ENCODE assay signal across 9 cellular contexts in the genomic region with DNA sequence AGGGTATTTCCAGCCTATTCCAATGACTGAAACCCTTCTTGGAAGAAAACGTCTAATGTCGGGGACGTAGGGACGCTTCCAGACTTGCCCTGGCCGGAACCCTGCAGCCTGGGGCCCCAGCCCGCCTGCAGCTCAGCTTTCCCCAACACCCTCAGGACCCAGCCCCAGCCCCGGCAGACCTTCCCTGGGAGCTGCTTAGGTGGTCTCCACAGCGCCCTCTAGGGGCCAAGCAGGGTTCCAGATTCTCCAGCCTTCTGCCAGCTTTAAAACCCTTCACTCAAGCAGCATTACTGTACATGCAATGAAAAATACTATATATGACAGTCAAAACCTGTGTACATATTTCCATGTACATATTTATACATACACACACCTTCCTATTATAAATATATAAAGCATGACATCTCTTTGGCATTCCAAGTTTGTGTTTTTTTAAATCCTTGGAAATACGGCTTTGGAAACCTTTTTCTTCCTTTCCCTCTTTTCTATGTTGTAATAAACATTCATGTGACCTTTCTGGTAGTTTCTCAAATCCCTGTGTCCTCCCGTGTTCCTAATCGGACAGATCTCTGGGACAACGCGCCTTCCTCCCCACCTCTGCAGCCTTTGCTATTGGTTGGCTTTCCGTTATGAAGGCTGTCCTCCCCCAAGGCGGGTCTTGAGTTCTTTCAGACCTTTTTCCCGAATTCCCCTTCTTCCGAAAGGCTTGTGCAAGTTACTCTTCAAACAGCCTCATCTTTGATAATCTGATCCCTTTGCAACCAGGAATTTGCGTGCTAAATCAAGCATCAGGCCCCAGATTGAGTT.
DNase-seq lines count a peak whose midpoint lies in the region; ATAC-seq, FAIRE-seq and TF ChIP-seq lines count a peak whose summit lies in the region.
"Had no signal": no experiment of that assay in that cellular context is flagged by ENCODE, and none has a peak within 500 bp of the region (broad histone marks: within the 10 kb centered on the region; RNA-seq: fewer than 3 reads in every experiment).

No MANE protein-coding gene starts in this region.

- peak; percentile 49 to 86 (median 74) for TF ChIP-seq CTCF in Peyer's patch (IDR thresholded peaks at IDR 0.05)
- peak; percentile 83 for TF ChIP-seq CTCF in fibroblast of villous mesenchyme (IDR thresholded peaks at IDR 0.05; ENCODE audit: insufficient read depth, low read depth, low read length)
- TF ChIP-seq CTCF in pancreas (IDR thresholded peaks at IDR 0.05): peak; percentile 74 to 84 (median 81)
- peak; percentile 88 for TF ChIP-seq CTCF in upper lobe of right lung (IDR thresholded peaks at IDR 0.05)

- ATAC-seq in pancreas (peak; percentile 68 to 93 (median 82)), upper lobe of right lung (peak; percentile 81), HG02981 (IDR thresholded peaks at IDR 0.05; ENCODE audit: unreplicated experiment) (no peak)

- no peak for TF ChIP-seq POLR2A in Peyer's patch (IDR thresholded peaks at IDR 0.05)

- intact Hi-C loops in pancreas (cut with DNase I) (loop anchor here in 1 of 3 donors (10.0 kb wide), 1 partner anchor 184 kb away; no protein-coding TSS in a partner anchor), upper lobe of right lung (cut with DNase I) (no loop called here)

- DNase-seq in GM03348 (ENCODE audit: low spot score): peak; percentile 73
- peak; percentile 51 for DNase-seq in HT1080 (ENCODE audit: low read depth)
- DNase-seq in Peyer's patch: peak; percentile 71 to 88 (median 74)
- DNase-seq in activated T-helper 1 cell treated with Interleukin-2 at 50 U/mL for 16 hours (ENCODE audit: low read depth): peak; percentile 42
- peak; percentile 78 for DNase-seq in fibroblast of villous mesenchyme (ENCODE audit: low read depth)
- DNase-seq in pancreas: peak in 5 of 6 donors; percentile 47 to 86 (median 72)
- DNase-seq in upper lobe of right lung: peak; percentile 81

- H3K36me3 ChIP-seq in Peyer's patch (no peaks in the 10 kb centered on the region), pancreas (no peaks in the 10 kb centered on the region), upper lobe of right lung (no peaks in the 10 kb centered on the region)

- FAIRE-seq in pancreas (lab: Jason Lieb, UNC): no peak
- FAIRE-seq: endometrium had no signal

- WGBS in pancreas, 2 donors: 46% methylated on average over 18 of the region's 18 CpGs

- H3K9me3 ChIP-seq in Peyer's patch (no peaks in the 10 kb centered on the region), pancreas (no peaks in the 10 kb centered on the region), upper lobe of right lung (no peaks in the 10 kb centered on the region)

- peaks cover 0 to 5% (median 0%) of the 10 kb centered on the region in 4 donors for H3K4me1 ChIP-seq in Peyer's patch
- no peaks in the 10 kb centered on the region for H3K4me1 ChIP-seq in pancreas
- no peaks in the 10 kb centered on the region for H3K4me1 ChIP-seq in upper lobe of right lung

- no peak overlapping the region for H3K4me3 ChIP-seq in Peyer's patch
- no peak overlapping the region for H3K4me3 ChIP-seq in fibroblast of villous mesenchyme (ENCODE audit: low read depth, low read length)
- H3K4me3 ChIP-seq in pancreas: no peak overlapping the region
- no peak overlapping the region for H3K4me3 ChIP-seq in upper lobe of right lung

- H3K27ac ChIP-seq in Peyer's patch: no peak overlapping the region
- H3K27ac ChIP-seq in pancreas: no peak overlapping the region
- H3K27ac ChIP-seq in upper lobe of right lung: no peak overlapping the region

- H3K27me3 ChIP-seq in Peyer's patch (no peaks in the 10 kb centered on the region), pancreas (no peaks in the 10 kb centered on the region), upper lobe of right lung (no peaks in the 10 kb centered on the region)
